In genomic region chr10:103967433-103968142, GRCh38 we compare ENCODE assay signal across 7 cellular contexts. TPM values are rescaled to one million over a fixed set of nuclear protein-coding genes. Genes with fewer than 3 reads are reported as not detected.
DNase-seq lines count a peak whose midpoint lies in the region; ATAC-seq and TF ChIP-seq lines count a peak whose summit lies in the region.

No MANE protein-coding gene starts in this region.

- POLR2A ChIA-PET in T-cell (lab: Charles Lee): no interaction called here

- H3K9me3 Mint-ChIP-seq in T-cell: no peaks in the 10 kb centered on the region

- H3K4me1 Mint-ChIP-seq in T-cell: peaks cover 44 to 55% (median 46%) of the 10 kb centered on the region in 3 donors

- H3K4me1 ChIP-seq in effector memory CD4-positive, alpha-beta T cell (ENCODE audit: control insufficient read depth, insufficient read depth, low read length, poor library complexity, severe bottlenecking): peaks cover 9% of the 10 kb centered on the region
- peaks cover 0 to 42% (median 20%) of the 10 kb centered on the region in 4 donors for H3K4me1 ChIP-seq in tibial artery

- TF ChIP-seq CTCF in GM20000 (IDR thresholded peaks at IDR 0.05; ENCODE audit: extremely low read depth, missing control alignments): no peak
- peak; percentile 4 to 38 for TF ChIP-seq CTCF in tibial artery (IDR thresholded peaks at IDR 0.05)

- H3K4me3 ChIP-seq in effector memory CD4-positive, alpha-beta T cell (ENCODE audit: insufficient read depth, low read depth, low read length, poor library complexity, severe bottlenecking): peak overlapping the region; percentile 99
- peak overlapping the region; percentile 96 to 98 for H3K4me3 ChIP-seq in tibial artery

- CTCF ChIA-PET in T-cell (lab: Charles Lee): interaction anchor here in 1 of 2 donors (0.6 kb wide), 1 partner anchor 29 kb away, joined by 4 read pairs; no protein-coding TSS in a partner anchor

- ATAC-seq in HG03558 (IDR thresholded peaks at IDR 0.05; ENCODE audit: extremely low read depth, unreplicated experiment) (peak; percentile 31), T-cell (replicated peaks in 1 of 4) (peak; percentile 28 to 53 (median 43))

- no peaks in the 10 kb centered on the region for H3K9me3 ChIP-seq in effector memory CD4-positive, alpha-beta T cell (ENCODE audit: control insufficient read depth, low read length)
- no peaks in the 10 kb centered on the region for H3K9me3 ChIP-seq in tibial artery

- DNase-seq in GM03348 (ENCODE audit: low spot score) (peak; percentile 90), GM20000 (ENCODE audit: low spot score) (peak; percentile 78), T-cell (peak in 4 of 34 experiments; percentile 8 to 14 (median 13)), medulla oblongata (ENCODE audit: extremely low spot score) (peak; percentile 63), tibial artery (no peak)
- peak in 1 of 3 donors; percentile 9 for DNase-seq in effector memory CD4-positive, alpha-beta T cell

- no peaks in the 10 kb centered on the region for H3K36me3 ChIP-seq in effector memory CD4-positive, alpha-beta T cell (ENCODE audit: control insufficient read depth, insufficient read depth, low read length)
- no peaks in the 10 kb centered on the region for H3K36me3 ChIP-seq in tibial artery

- no peaks in the 10 kb centered on the region for H3K27me3 Mint-ChIP-seq in T-cell

- H3K36me3 Mint-ChIP-seq in T-cell: peaks cover under 1% of the 10 kb centered on the region

- peak overlapping the region; percentile 87 for H3K27ac ChIP-seq in effector memory CD4-positive, alpha-beta T cell (ENCODE audit: insufficient read depth, low read length, poor library complexity, severe bottlenecking)
- peak overlapping the region; percentile 97 to 99 for H3K27ac ChIP-seq in tibial artery

- intact Hi-C loops in tibial artery (cut with DNase I; ENCODE audit: low total_unique reads): loop anchor here (2.0 to 10.0 kb wide), 2 partner anchors 47 to 157 kb away; partner anchors contain the start of gene SFR1

- H3K27me3 ChIP-seq in effector memory CD4-positive, alpha-beta T cell (replicated peaks; ENCODE audit: control insufficient read depth, insufficient read depth, low read length, poor library complexity, severe bottlenecking): no peaks in the 10 kb centered on the region
- H3K27me3 ChIP-seq in tibial artery: no peaks in the 10 kb centered on the region

- peak overlapping the region; percentile 90 to 97 (median 95) for H3K4me3 Mint-ChIP-seq in T-cell

- H3K27ac Mint-ChIP-seq in T-cell: peak overlapping the region; percentile 88 to 90

RNA-seq across cellular contexts. Expression of gene SLK, which starts 0.6 kb away (rescaled TPM):
- total RNA-seq in T-cell: 10 to 100 TPM; 20.9 to 30.4 (median 27.3) TPM

RNA-seq across cellular contexts. Expression of gene STN1, which starts 49.6 kb away (rescaled TPM):
- total RNA-seq in T-cell: 10 to 100 TPM; 37.6 to 47.5 (median 41.8) TPM

Comparison
In these comparisons a context has a peak if more than half of its experiments do, and no peak if none do; other contexts are left out.
1. DNase-seq: peak in GM03348 (single experiment), GM20000 (single experiment) and medulla oblongata (single experiment); none in tibial artery (0 of 2).